Comparison of ENCODE assay signal across 11 cellular contexts in genomic region chr6:170164271-170164900, GRCh38.
"Had no signal": no experiment of that assay in that cellular context is flagged by ENCODE, and none has a peak within 500 bp of the region (broad histone marks: within the 10 kb centered on the region; RNA-seq: fewer than 3 reads in every experiment).

No MANE protein-coding gene starts in this region.

- ATAC-seq: upper lobe of right lung had no signal

- H3K4me3 Mint-ChIP-seq: stimulated activated naive CD8-positive, alpha-beta T cell treated with anti-CD3 and anti-CD28 coated beads, Interleukin-15, Interleukin-2, amounts not matched to agents 100 ng/mL and 50 ng/mL, for 24 hours had no signal

- H3K4me3 ChIP-seq: dorsolateral prefrontal cortex, skin epidermis, upper lobe of right lung had no signal

- H3K36me3 ChIP-seq: brain microvascular endothelial cell, upper lobe of right lung had no signal

- DNase-seq: activated CD4-positive, alpha-beta T cell treated with anti-CD3 and anti-CD28 coated beads, Interleukin-2, amount 50 U/mL, for 1 hour; activated naive CD4-positive, alpha-beta T cell treated with Interleukin-2 at 50 U/mL for 16 hours; anterior cingulate cortex; brain microvascular endothelial cell; hypothalamus; stimulated activated CD4-positive, alpha-beta T cell treated with anti-CD3 and anti-CD28 coated beads, Interleukin-4, amount 100 ng/mL, for 4 hours; stimulated activated CD8-positive, alpha-beta memory T cell treated with anti-CD3 and anti-CD28 coated beads, Interleukin-4, amount 100 ng/mL, for 48 hours; upper lobe of right lung had no signal

- H3K9me3 Mint-ChIP-seq: stimulated activated naive CD8-positive, alpha-beta T cell treated with anti-CD3 and anti-CD28 coated beads, Interleukin-15, Interleukin-2, amounts not matched to agents 100 ng/mL and 50 ng/mL, for 24 hours had no signal

- H3K27ac ChIP-seq: brain microvascular endothelial cell, dorsolateral prefrontal cortex, skin epidermis, upper lobe of right lung had no signal

- H3K4me1 ChIP-seq: upper lobe of right lung had no signal

- H3K27ac Mint-ChIP-seq: stimulated activated naive CD8-positive, alpha-beta T cell treated with anti-CD3 and anti-CD28 coated beads, Interleukin-15, Interleukin-2, amounts not matched to agents 100 ng/mL and 50 ng/mL, for 24 hours had no signal

- H3K27me3 ChIP-seq: brain microvascular endothelial cell, dorsolateral prefrontal cortex, upper lobe of right lung had no signal

- H3K9me3 ChIP-seq: upper lobe of right lung had no signal
